1 cellular context compared by ENCODE assay signal in the genomic region with DNA sequence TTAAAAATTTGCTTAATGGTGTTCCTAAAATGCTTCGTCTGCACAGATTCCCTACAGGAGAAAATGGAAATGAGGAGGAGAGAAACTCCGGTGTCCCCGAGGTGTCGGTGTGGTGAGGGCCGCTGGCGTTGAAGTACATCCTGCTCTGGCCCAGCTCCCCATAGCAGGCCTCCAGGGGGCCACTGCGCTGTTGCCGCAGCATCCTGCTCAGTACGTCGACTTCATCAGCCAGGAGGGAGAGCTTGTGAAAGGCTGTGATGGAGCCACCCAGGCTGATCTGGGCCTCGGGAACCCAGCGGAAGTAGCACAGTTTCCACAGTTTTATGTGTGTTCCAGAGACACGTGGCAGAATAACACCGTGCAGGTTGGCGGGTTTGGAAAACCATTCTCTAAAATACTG.
TF ChIP-seq lines count a peak whose summit lies in the region.

No MANE protein-coding gene starts in this region.

TF ChIP-seq in HepG2, 621 proteins besides CTCF, POLR2A, EP300 and RAD21:
- peak; percentile 82 for TF ChIP-seq RBM22 (optimal IDR thresholded peaks at IDR 0.05; ENCODE audit: low read length)
- TF ChIP-seq ZFP82 (CRISPR knock-in tag; IDR thresholded peaks at IDR 0.05; ENCODE audit: borderline replicate concordance): no peak
